Comparison of ENCODE assay signal across 9 cellular contexts in genomic region chr13:39263033-39263432, GRCh38.
A peak's percentile ranks its signal among the peaks of the same experiment; 100 is the strongest.
DNase-seq lines count a peak whose midpoint lies in the region; ATAC-seq and TF ChIP-seq lines count a peak whose summit lies in the region.
"Had no signal": no experiment of that assay in that cellular context is flagged by ENCODE, and none has a peak within 500 bp of the region (broad histone marks: within the 10 kb centered on the region; RNA-seq: fewer than 3 reads in every experiment).

No MANE protein-coding gene starts in this region.

- peaks cover 18% of the 10 kb centered on the region for H3K27me3 Mint-ChIP-seq in stimulated activated naive CD8-positive, alpha-beta T cell treated with anti-CD3 and anti-CD28 coated beads, Interleukin-15, amount 100 ng/mL, for 72 hours

- POLR2A ChIA-PET in RWPE1 (lab: Yijun Ruan, JAX; ENCODE audit: low non-redundant PET), result no interaction called here

- no peaks in the 10 kb centered on the region for H3K9me3 Mint-ChIP-seq in stimulated activated naive CD8-positive, alpha-beta T cell treated with anti-CD3 and anti-CD28 coated beads, Interleukin-15, amount 100 ng/mL, for 72 hours

- H3K4me3 ChIP-seq in Jurkat, Clone E6-1 (ENCODE audit: low read length), result no peak overlapping the region
- H3K4me3 ChIP-seq in cardiac fibroblast (replicated peaks in 1 of 2; ENCODE audit: low read depth in 2 of 2, low read length in 2 of 2), result no peak overlapping the region
- H3K4me3 ChIP-seq: BLaER1 treated with 17β-estradiol and CSF1 and Interleukin-3, amounts not matched to agents 10 nM and 100 nM had no signal

- CTCF ChIA-PET in RWPE1 (lab: Yijun Ruan, JAX), result no interaction called here

- H3K27ac ChIP-seq in RWPE1, result no peak overlapping the region
- H3K27ac ChIP-seq: BLaER1 treated with 17β-estradiol and CSF1 and Interleukin-3, amounts not matched to agents 10 nM and 100 nM had no signal

- DNase-seq in NCI-H2171 treated with DMSO at 0.1 percent for 48 hours (lab: John Stamatoyannopoulos, UW), result peak; percentile 8
- DNase-seq in NCI-H2171 (lab: John Stamatoyannopoulos, UW), result no peak
- peak; percentile 14 for DNase-seq in Jurkat, Clone E6-1 (ENCODE audit: low read depth, low spot score)
- peak; percentile 60 for DNase-seq in RWPE1 (ENCODE audit: low spot score)
- DNase-seq in cardiac fibroblast (ENCODE audit: low read depth in 2 of 2), result peak; percentile 51 to 63
- peak; percentile 53 for DNase-seq in left lobe of liver (ENCODE audit: low spot score)
- DNase-seq in stimulated activated naive CD8-positive, alpha-beta T cell treated with anti-CD3 and anti-CD28 coated beads, Interleukin-15, amount 100 ng/mL, for 72 hours, result peak; percentile 32 to 45

- no peak overlapping the region for H3K4me3 Mint-ChIP-seq in stimulated activated naive CD8-positive, alpha-beta T cell treated with anti-CD3 and anti-CD28 coated beads, Interleukin-15, amount 100 ng/mL, for 72 hours

- H3K4me1 Mint-ChIP-seq in stimulated activated naive CD8-positive, alpha-beta T cell treated with anti-CD3 and anti-CD28 coated beads, Interleukin-15, amount 100 ng/mL, for 72 hours, result peaks cover 16% of the 10 kb centered on the region

- TF ChIP-seq CTCF in RWPE1 (conservative IDR thresholded peaks at IDR 0.05; ENCODE audit: low read depth) (peak; percentile 70), cardiac fibroblast (IDR thresholded peaks at IDR 0.05; ENCODE audit: low read depth, low read length) (peak; percentile 76)

- ATAC-seq in GM21717 (IDR thresholded peaks at IDR 0.05; ENCODE audit: unreplicated experiment) (peak; percentile 79), left lobe of liver (peak; percentile 98)
- peak; percentile 79 for ATAC-seq in stimulated activated naive CD8-positive, alpha-beta T cell treated with anti-CD3 and anti-CD28 coated beads, Interleukin-15, amount 100 ng/mL, for 72 hours

- no peak overlapping the region for H3K27ac Mint-ChIP-seq in stimulated activated naive CD8-positive, alpha-beta T cell treated with anti-CD3 and anti-CD28 coated beads, Interleukin-15, amount 100 ng/mL, for 72 hours
